Comparison of ENCODE assay signal across 16 cellular contexts in genomic region chr10:45204954-45205775, GRCh38.
DNase-seq lines count a peak whose midpoint lies in the region; ATAC-seq lines count a peak whose summit lies in the region.
"Had no signal": no experiment of that assay in that cellular context is flagged by ENCODE, and none has a peak within 500 bp of the region (broad histone marks: within the 10 kb centered on the region; RNA-seq: fewer than 3 reads in every experiment).

No MANE protein-coding gene starts in this region.

- H3K27ac Mint-ChIP-seq in natural killer cell treated with Interleukin-12 subunit alpha and Interleukin-12 subunit beta and Interleukin-15 and Interleukin-18, amount 100 ng/mL, for 72 hours = no peak overlapping the region
- no peak overlapping the region for H3K27ac Mint-ChIP-seq in stimulated activated memory B cell treated with anti-CD40 and anti-IgM and Interleukin-4, amounts not matched to agents 10 μg/mL and 1 μg/mL and 100 μg/mL, for 72 hours
- H3K27ac Mint-ChIP-seq: B cell; CD4-positive, CD25-positive, alpha-beta regulatory T cell; CD8-positive, alpha-beta memory T cell had no signal

- peaks cover 36 to 46% of the 10 kb centered on the region in 2 donors for H3K27me3 Mint-ChIP-seq in natural killer cell treated with Interleukin-12 subunit alpha and Interleukin-12 subunit beta and Interleukin-15 and Interleukin-18, amount 100 ng/mL, for 72 hours
- H3K27me3 Mint-ChIP-seq in stimulated activated memory B cell treated with anti-CD40 and anti-IgM and Interleukin-4, amounts not matched to agents 10 μg/mL and 1 μg/mL and 100 μg/mL, for 72 hours = peaks cover 34% of the 10 kb centered on the region

- intact Hi-C loops in Right ventricle myocardium inferior (cut with DNase I) = no loop called here
- intact Hi-C loops in left ventricle myocardium superior (cut with micrococcal nuclease) = no loop called here

- peaks cover 3% of the 10 kb centered on the region for H3K9me3 Mint-ChIP-seq in natural killer cell treated with Interleukin-12 subunit alpha and Interleukin-12 subunit beta and Interleukin-15 and Interleukin-18, amount 100 ng/mL, for 72 hours
- H3K9me3 Mint-ChIP-seq in stimulated activated memory B cell treated with anti-CD40 and anti-IgM and Interleukin-4, amounts not matched to agents 10 μg/mL and 1 μg/mL and 100 μg/mL, for 72 hours = peaks cover 3% of the 10 kb centered on the region

- peak; percentile 10 for ATAC-seq in Right ventricle myocardium inferior
- ATAC-seq in left ventricle myocardium superior = no peak
- ATAC-seq in natural killer cell treated with Interleukin-12 subunit alpha and Interleukin-12 subunit beta and Interleukin-15 and Interleukin-18, amount 100 ng/mL, for 72 hours = peak; percentile 9 to 36
- ATAC-seq in stimulated activated memory B cell treated with anti-CD40 and anti-IgM and Interleukin-4, amounts not matched to agents 10 μg/mL and 1 μg/mL and 100 μg/mL, for 72 hours = peak; percentile 20
- ATAC-seq in HG03159 (IDR thresholded peaks at IDR 0.05; ENCODE audit: unreplicated experiment) = no peak

- H3K4me1 Mint-ChIP-seq in natural killer cell treated with Interleukin-12 subunit alpha and Interleukin-12 subunit beta and Interleukin-15 and Interleukin-18, amount 100 ng/mL, for 72 hours (ENCODE audit: low read depth in 2 of 2) = no peaks in the 10 kb centered on the region
- H3K4me1 Mint-ChIP-seq in stimulated activated memory B cell treated with anti-CD40 and anti-IgM and Interleukin-4, amounts not matched to agents 10 μg/mL and 1 μg/mL and 100 μg/mL, for 72 hours = no peaks in the 10 kb centered on the region
- H3K4me1 Mint-ChIP-seq: B cell; CD4-positive, CD25-positive, alpha-beta regulatory T cell; CD8-positive, alpha-beta memory T cell had no signal

- no peak overlapping the region for H3K4me3 Mint-ChIP-seq in natural killer cell treated with Interleukin-12 subunit alpha and Interleukin-12 subunit beta and Interleukin-15 and Interleukin-18, amount 100 ng/mL, for 72 hours
- H3K4me3 Mint-ChIP-seq in stimulated activated memory B cell treated with anti-CD40 and anti-IgM and Interleukin-4, amounts not matched to agents 10 μg/mL and 1 μg/mL and 100 μg/mL, for 72 hours = no peak overlapping the region
- H3K4me3 Mint-ChIP-seq: B cell; CD4-positive, CD25-positive, alpha-beta regulatory T cell; CD8-positive, alpha-beta memory T cell had no signal

- DNase-seq in Right ventricle myocardium inferior (ENCODE audit: missing footprints) = no peak
- DNase-seq in left ventricle myocardium superior = no peak
- peak; percentile 14 for DNase-seq in D341Med (ENCODE audit: low spot score)
- DNase-seq in natural killer cell treated with Interleukin-12 subunit alpha and Interleukin-12 subunit beta and Interleukin-15 and Interleukin-18, amount 100 ng/mL, for 72 hours (ENCODE audit: low spot score) = no peak
- DNase-seq in activated CD4-positive, alpha-beta T cell treated with anti-CD3 and anti-CD28 coated beads for 48 hours = no peak
- DNase-seq in NCI-H1694 (lab: John Stamatoyannopoulos, UW) = no peak
- DNase-seq: CD4-positive, CD25-positive, alpha-beta regulatory T cell; CD8-positive, alpha-beta memory T cell; DMS53; DMS79 treated with DMSO at 0.1 percent for 48 hours; GF-D8; H7; HCEC 1CT had no signal

- peaks cover 7% of the 10 kb centered on the region for H3K36me3 Mint-ChIP-seq in natural killer cell treated with Interleukin-12 subunit alpha and Interleukin-12 subunit beta and Interleukin-15 and Interleukin-18, amount 100 ng/mL, for 72 hours
- H3K36me3 Mint-ChIP-seq in stimulated activated memory B cell treated with anti-CD40 and anti-IgM and Interleukin-4, amounts not matched to agents 10 μg/mL and 1 μg/mL and 100 μg/mL, for 72 hours = peaks cover 9% of the 10 kb centered on the region
- H3K36me3 Mint-ChIP-seq: CD4-positive, CD25-positive, alpha-beta regulatory T cell had no signal

Comparison
In these comparisons a context has a peak if more than half of its experiments do, and no peak if none do; other contexts are left out.
1. ATAC-seq: peak in Right ventricle myocardium inferior (single experiment), natural killer cell treated with Interleukin-12 subunit alpha and Interleukin-12 subunit beta and Interleukin-15 and Interleukin-18, amount 100 ng/mL, for 72 hours (2 of 2) and stimulated activated memory B cell treated with anti-CD40 and anti-IgM and Interleukin-4, amounts not matched to agents 10 μg/mL and 1 μg/mL and 100 μg/mL, for 72 hours (single experiment); none in left ventricle myocardium superior (single experiment) and HG03159 (single experiment).